In genomic region chr1:145871994-145872411, GRCh38 we compare ENCODE assay signal across 9 cellular contexts. TPM values are rescaled to one million over a fixed set of nuclear protein-coding genes. Genes with fewer than 3 reads are reported as not detected.
DNase-seq lines count a peak whose midpoint lies in the region; ATAC-seq, FAIRE-seq and TF ChIP-seq lines count a peak whose summit lies in the region.
"Had no signal": no experiment of that assay in that cellular context is flagged by ENCODE, and none has a peak within 500 bp of the region (broad histone marks: within the 10 kb centered on the region; RNA-seq: fewer than 3 reads in every experiment).

No MANE protein-coding gene starts in this region.

- TF ChIP-seq CTCF in IMR-90 (conservative IDR thresholded peaks at IDR 0.05; ENCODE audit: low read depth, low read length) (no peak), fibroblast of villous mesenchyme (IDR thresholded peaks at IDR 0.05; ENCODE audit: insufficient read depth, low read depth, low read length) (no peak), testis (IDR thresholded peaks at IDR 0.05) (no peak)

- H4K5ac ChIP-seq in IMR-90 (ENCODE audit: low read depth, low read length): peak overlapping the region; percentile 65

- peak overlapping the region; percentile 80 for H2BK120ac ChIP-seq in IMR-90 (ENCODE audit: low read depth, low read length)

- H2AK9ac ChIP-seq in IMR-90 (replicated peaks; ENCODE audit: low read depth, low read length, poor library complexity): peak overlapping the region; percentile 79

- peak overlapping the region; percentile 76 for H3K4me3 Mint-ChIP-seq in activated T-cell treated with anti-CD3 and anti-CD28 coated beads, Interleukin-2, amount 50 U/mL, for 4 hours
- H3K4me3 Mint-ChIP-seq in natural killer cell treated with Interleukin-12 subunit alpha and Interleukin-12 subunit beta and Interleukin-15 and Interleukin-18, amount 100 ng/mL, for 72 hours: peak overlapping the region; percentile 78

- H4K20me1 ChIP-seq in IMR-90 (ENCODE audit: insufficient read depth, low read length): no peaks in the 10 kb centered on the region

- H3K18ac ChIP-seq in IMR-90 (ENCODE audit: low read depth, low read length): peak overlapping the region; percentile 10; the same call in 1 of the 2 replicates

- H2AK5ac ChIP-seq in IMR-90 (ENCODE audit: low read depth, low read length): no peak overlapping the region

- POLR2A ChIA-PET in IMR-90 (lab: Charles Lee; ENCODE audit: unreplicated experiment): interaction anchor here (0.6 to 1.5 kb wide), 2 partner anchors 13 to 86 kb away, joined by 3 to 8 read pairs; partner anchors contain the start of genes LIX1L and PIAS3

- H3K4me1 Mint-ChIP-seq in activated T-cell treated with anti-CD3 and anti-CD28 coated beads, Interleukin-2, amount 50 U/mL, for 4 hours (ENCODE audit: low read depth): peaks cover 17% of the 10 kb centered on the region
- peaks cover 18 to 25% of the 10 kb centered on the region in 2 donors for H3K4me1 Mint-ChIP-seq in natural killer cell treated with Interleukin-12 subunit alpha and Interleukin-12 subunit beta and Interleukin-15 and Interleukin-18, amount 100 ng/mL, for 72 hours (ENCODE audit: low read depth in 2 of 2)

- no peaks in the 10 kb centered on the region for H3K9me3 Mint-ChIP-seq in activated T-cell treated with anti-CD3 and anti-CD28 coated beads, Interleukin-2, amount 50 U/mL, for 4 hours
- no peaks in the 10 kb centered on the region for H3K9me3 Mint-ChIP-seq in natural killer cell treated with Interleukin-12 subunit alpha and Interleukin-12 subunit beta and Interleukin-15 and Interleukin-18, amount 100 ng/mL, for 72 hours

- peak overlapping the region; percentile 71 to 79 for H3K27ac Mint-ChIP-seq in natural killer cell treated with Interleukin-12 subunit alpha and Interleukin-12 subunit beta and Interleukin-15 and Interleukin-18, amount 100 ng/mL, for 72 hours

- peak overlapping the region; percentile 33 for H3K27ac ChIP-seq in IMR-90 (ENCODE audit: insufficient read depth, low read length)
- peak overlapping the region; percentile 60 to 79 for H3K27ac ChIP-seq in testis
- H3K27ac ChIP-seq: SJCRH30 had no signal

- in situ Hi-C loops in IMR-90 (cut with MboI; ENCODE audit: low sequenced_read_pairs): loop anchor here (5.0 kb wide), 1 partner anchor 50 kb away; no protein-coding TSS in a partner anchor

- intact Hi-C loops in IMR-90 (cut with micrococcal nuclease): no loop called here
- intact Hi-C loops in testis (cut with DNase I; ENCODE audit: low total_unique reads): no loop called here

- H3K9me1 ChIP-seq in IMR-90 (ENCODE audit: insufficient read depth, low read length): no peaks in the 10 kb centered on the region

- BruUV-seq in IMR-90 (replicated peaks; lab: Mats Ljungman, UMichigan): no TSS peak

- H3K79me1 ChIP-seq in IMR-90 (ENCODE audit: low read depth in 1 of 2, low read length in 2 of 2): 0 out of 4 replicates have a peak, but pooled peaks cover 0 to 4% of the 10 kb centered on the region in 2 experiments

- peak overlapping the region; percentile 93 for H2AFZ ChIP-seq in IMR-90 (replicated peaks; ENCODE audit: low read length, poor library complexity)

- H3K9me3 ChIP-seq in IMR-90 (ENCODE audit: control insufficient read depth, insufficient read depth, low read length) (no peaks in the 10 kb centered on the region), testis (no peaks in the 10 kb centered on the region)
- H3K9me3 ChIP-seq: SJCRH30 had no signal

- H3K36me3 ChIP-seq in IMR-90 (ENCODE audit: control insufficient read depth, insufficient read depth, low read length): no peaks in the 10 kb centered on the region
- H3K36me3 ChIP-seq in testis (ENCODE audit: low read depth, missing control alignments): no peaks in the 10 kb centered on the region
- H3K36me3 ChIP-seq: SJCRH30 had no signal

- no peaks in the 10 kb centered on the region for H3K36me3 Mint-ChIP-seq in activated T-cell treated with anti-CD3 and anti-CD28 coated beads, Interleukin-2, amount 50 U/mL, for 4 hours (ENCODE audit: insufficient read depth)
- H3K36me3 Mint-ChIP-seq in natural killer cell treated with Interleukin-12 subunit alpha and Interleukin-12 subunit beta and Interleukin-15 and Interleukin-18, amount 100 ng/mL, for 72 hours: no peaks in the 10 kb centered on the region

- FAIRE-seq in H54 (lab: Jason Lieb, UNC): no peak

- H3K56ac ChIP-seq in IMR-90 (ENCODE audit: extremely low read depth, insufficient read depth, low read length): peak overlapping the region; percentile 66

- peak overlapping the region; percentile 48; the same call in 1 of the 3 replicates for H2BK15ac ChIP-seq in IMR-90 (ENCODE audit: low read depth, low read length)

- peak overlapping the region; percentile 72 to 94 for H4K8ac ChIP-seq in IMR-90 (ENCODE audit: low read depth in 2 of 2, low read length in 2 of 2)

- dilution Hi-C loops in IMR-90 (cut with HindIII; ENCODE audit: low sequenced_read_pairs, unreplicated experiment): no loop called here

- H3K4ac ChIP-seq in IMR-90 (ENCODE audit: low read depth, low read length): peak overlapping the region; percentile 83

- WGBS in IMR-90 (ENCODE audit: extremely low coverage in 2 of 2, insufficient read length in 1 of 2), 2 experiments: 2% methylated on average over 16 of the region's 28 CpGs; no CpG with 5 or more reads in 1 of the 2 experiments
- 2 to 3% methylated on average over 22 to 28 of the region's 28 CpGs for WGBS in testis, 2 donors

- H2BK20ac ChIP-seq in IMR-90 (ENCODE audit: low read depth, low read length): peak overlapping the region; percentile 61; the same call in 1 of the 2 replicates

- TF ChIP-seq POLR2A in IMR-90 (IDR thresholded peaks at IDR 0.05; ENCODE audit: low read depth, low read length) (no peak), testis (IDR thresholded peaks at IDR 0.05) (no peak), H54 (IDR thresholded peaks at IDR 0.05; ENCODE audit: low read depth, low read length) (no peak)

- H3K4me1 ChIP-seq in IMR-90 (ENCODE audit: control insufficient read depth, insufficient read depth, low read length) (peaks cover 8% of the 10 kb centered on the region), testis (peaks cover 18% of the 10 kb centered on the region)
- H3K4me1 ChIP-seq: SJCRH30 had no signal

- CTCF ChIA-PET in IMR-90 (lab: Yijun Ruan, JAX): interaction anchor here (0.6 to 2.2 kb wide), 4 partner anchors 13 to 27 kb away, joined by 3 to 9 read pairs (median 6); partner anchors contain the start of gene PIAS3

- H3K4me3 ChIP-seq in IMR-90 (ENCODE audit: insufficient read depth, low read depth, low read length) (peak overlapping the region; percentile 32), fibroblast of villous mesenchyme (ENCODE audit: low read depth, low read length) (peak overlapping the region; percentile 43), testis (peak overlapping the region; percentile 43)
- H3K4me3 ChIP-seq: SJCRH30 had no signal

- ATAC-seq in IMR-90 (ENCODE audit: low read depth) (peak; percentile 86), HG02884 (IDR thresholded peaks at IDR 0.05; ENCODE audit: unreplicated experiment) (no peak)
- peak; percentile 75 to 82 for ATAC-seq in activated T-cell treated with anti-CD3 and anti-CD28 coated beads, Interleukin-2, amount 50 U/mL, for 4 hours
- peak; percentile 77 to 78 for ATAC-seq in natural killer cell treated with Interleukin-12 subunit alpha and Interleukin-12 subunit beta and Interleukin-15 and Interleukin-18, amount 100 ng/mL, for 72 hours

- peak overlapping the region; percentile 77 for H4K91ac ChIP-seq in IMR-90 (ENCODE audit: insufficient read depth, low read depth, low read length)

- peak overlapping the region; percentile 79 for H3K14ac ChIP-seq in IMR-90 (replicated peaks; ENCODE audit: low read depth, low read length)

- H3K4me2 ChIP-seq in IMR-90 (ENCODE audit: low read depth, low read length): peak overlapping the region; percentile 86

- H3K27me3 Mint-ChIP-seq in activated T-cell treated with anti-CD3 and anti-CD28 coated beads, Interleukin-2, amount 50 U/mL, for 4 hours (ENCODE audit: low read depth): peaks cover 10% of the 10 kb centered on the region
- H3K27me3 Mint-ChIP-seq in natural killer cell treated with Interleukin-12 subunit alpha and Interleukin-12 subunit beta and Interleukin-15 and Interleukin-18, amount 100 ng/mL, for 72 hours: peaks cover 15 to 21% of the 10 kb centered on the region in 2 donors

- peak overlapping the region; percentile 63 for H3K9ac ChIP-seq in IMR-90 (ENCODE audit: low read depth, low read length)

- peak overlapping the region; percentile 95 for H3K23ac ChIP-seq in IMR-90 (ENCODE audit: low read depth, low read length)

- DNase-seq in IMR-90: peak; percentile 46
- DNase-seq in activated T-cell treated with anti-CD3 and anti-CD28 coated beads, Interleukin-2, amount 50 U/mL, for 4 hours: peak; percentile 27
- DNase-seq in fibroblast of villous mesenchyme (ENCODE audit: low read depth): peak; percentile 45
- no peak for DNase-seq in natural killer cell treated with Interleukin-12 subunit alpha and Interleukin-12 subunit beta and Interleukin-15 and Interleukin-18, amount 100 ng/mL, for 72 hours (ENCODE audit: low spot score)
- peak; percentile 34 for DNase-seq in testis
- no peak for DNase-seq in NCI-H1092 (lab: John Stamatoyannopoulos, UW)
- DNase-seq in H54 (ENCODE audit: insufficient read length, low spot score): no peak

- no peak for TF ChIP-seq RAD21 in IMR-90 (IDR thresholded peaks at IDR 0.05; ENCODE audit: low read length)

- peak overlapping the region; percentile 23 for H2BK5ac ChIP-seq in IMR-90 (ENCODE audit: low read depth, low read length, poor library complexity, severe bottlenecking)

- no peaks in the 10 kb centered on the region; the same call in 1 of the 2 replicates for H3K27me3 ChIP-seq in IMR-90 (ENCODE audit: control insufficient read depth, insufficient read depth, low read length)
- H3K27me3 ChIP-seq in testis: no peaks in the 10 kb centered on the region

RNA-seq across cellular contexts. Expression of gene PIAS3, which starts 13.1 kb away (rescaled TPM):
- total RNA-seq in IMR-90 (2012; rRNA removed) (10.8 and 11.1 TPM in 2 replicates), fibroblast of villous mesenchyme (15.5 and 18.4 TPM in 2 replicates), testis (10 to 100 TPM; 39.8 to 40.1 TPM)
- polyA plus RNA-seq in IMR-90 (2012; rRNA removed) (52.9 and 53.7 TPM in 2 replicates), testis (ENCODE audit: insufficient read depth, low read depth, low replicate concordance) (30.9 TPM)
- 29.7 and 45.1 TPM in 2 replicates for polyA plus RNA-seq in IMR-90 (2012; cell fraction: cytosol; rRNA removed)
- 173 and 179 TPM in 2 replicates for polyA plus RNA-seq in IMR-90 (2012; cell fraction: nucleus; rRNA removed; ENCODE audit: low replicate concordance)
- total RNA-seq in activated T-cell treated with anti-CD3 and anti-CD28 coated beads, Interleukin-2, amount 50 U/mL, for 4 hours: 10 to 100 TPM; 10.6 to 14.2 (median 12.0) TPM
- 10 to 100 TPM; 24.3 to 31.1 TPM for total RNA-seq in natural killer cell treated with Interleukin-12 subunit alpha and Interleukin-12 subunit beta and Interleukin-15 and Interleukin-18, amount 100 ng/mL, for 72 hours

RNA-seq across cellular contexts. Expression of gene ANKRD35, which starts 13.7 kb away (rescaled TPM):
- total RNA-seq in IMR-90 (2012; rRNA removed): 0.90 and 1.1 TPM in 2 replicates
- 2.4 TPM in 2 replicates for polyA plus RNA-seq in IMR-90 (2012; rRNA removed)
- 2.4 and 2.5 TPM in 2 replicates for polyA plus RNA-seq in IMR-90 (2012; cell fraction: cytosol; rRNA removed)
- 0.97 and 1.2 TPM in 2 replicates for polyA plus RNA-seq in IMR-90 (2012; cell fraction: nucleus; rRNA removed; ENCODE audit: low replicate concordance)
- under 1 TPM; 0.05 to 0.42 (median 0.10) TPM for total RNA-seq in activated T-cell treated with anti-CD3 and anti-CD28 coated beads, Interleukin-2, amount 50 U/mL, for 4 hours
- 1.3 TPM in 2 replicates for total RNA-seq in fibroblast of villous mesenchyme
- total RNA-seq in natural killer cell treated with Interleukin-12 subunit alpha and Interleukin-12 subunit beta and Interleukin-15 and Interleukin-18, amount 100 ng/mL, for 72 hours: under 1 TPM; 0.12 to 0.14 TPM
- 1 to 10 TPM; 1.3 to 1.7 TPM for total RNA-seq in testis
- polyA plus RNA-seq in testis (ENCODE audit: insufficient read depth, low read depth, low replicate concordance): 3.3 TPM
- total RNA-seq: SJCRH30 had no signal

RNA-seq across cellular contexts. Expression of gene NUDT17, which starts 26.6 kb away (rescaled TPM):
- total RNA-seq in IMR-90 (2012; rRNA removed): 2.3 and 2.8 TPM in 2 replicates
- polyA plus RNA-seq in IMR-90 (2012; rRNA removed): 1.6 and 2.8 TPM in 2 replicates
- 2.3 and 2.5 TPM in 2 replicates for polyA plus RNA-seq in IMR-90 (2012; cell fraction: cytosol; rRNA removed)
- 5.6 and 6.7 TPM in 2 replicates for polyA plus RNA-seq in IMR-90 (2012; cell fraction: nucleus; rRNA removed; ENCODE audit: low replicate concordance)
- total RNA-seq in activated T-cell treated with anti-CD3 and anti-CD28 coated beads, Interleukin-2, amount 50 U/mL, for 4 hours: 1 to 10 TPM; 2.1 to 3.1 (median 2.8) TPM
- 6.0 and 6.8 TPM in 2 replicates for total RNA-seq in fibroblast of villous mesenchyme
- total RNA-seq in natural killer cell treated with Interleukin-12 subunit alpha and Interleukin-12 subunit beta and Interleukin-15 and Interleukin-18, amount 100 ng/mL, for 72 hours: 1 to 10 TPM; 4.8 to 5.6 TPM
- total RNA-seq in testis: 10 to 100 TPM in 1 of 2 donors, 1 to 10 TPM in 1; 9.5 to 13.1 TPM
- polyA plus RNA-seq in testis (ENCODE audit: insufficient read depth, low read depth, low replicate concordance): 9.5 TPM

RNA-seq across cellular contexts. Expression of gene ITGA10, which starts 37.8 kb away (rescaled TPM):
- total RNA-seq in IMR-90 (2012; rRNA removed) (0.83 and 0.90 TPM in 2 replicates), fibroblast of villous mesenchyme (0.43 and 1.3 TPM in 2 replicates), testis (1 to 10 TPM; 4.3 to 6.3 TPM)
- polyA plus RNA-seq in IMR-90 (2012; rRNA removed) (1.3 TPM in 2 replicates), testis (ENCODE audit: insufficient read depth, low read depth, low replicate concordance) (3.4 TPM)
- polyA plus RNA-seq in IMR-90 (2012; cell fraction: cytosol; rRNA removed): 0.40 and 0.43 TPM in 2 replicates
- 5.5 and 8.1 TPM in 2 replicates for polyA plus RNA-seq in IMR-90 (2012; cell fraction: nucleus; rRNA removed; ENCODE audit: low replicate concordance)
- 1 to 10 TPM; 1.2 to 1.4 (median 1.2) TPM for total RNA-seq in activated T-cell treated with anti-CD3 and anti-CD28 coated beads, Interleukin-2, amount 50 U/mL, for 4 hours
- 1 to 10 TPM; 3.5 to 5.2 TPM for total RNA-seq in natural killer cell treated with Interleukin-12 subunit alpha and Interleukin-12 subunit beta and Interleukin-15 and Interleukin-18, amount 100 ng/mL, for 72 hours

RNA-seq across cellular contexts. Expression of gene PEX11B, which starts 46.5 kb away (rescaled TPM):
- 15.4 and 19.7 TPM in 2 replicates for total RNA-seq in IMR-90 (2012; rRNA removed)
- polyA plus RNA-seq in IMR-90 (2012; rRNA removed): 22.5 and 24.3 TPM in 2 replicates
- 16.2 and 17.8 TPM in 2 replicates for polyA plus RNA-seq in IMR-90 (2012; cell fraction: cytosol; rRNA removed)
- polyA plus RNA-seq in IMR-90 (2012; cell fraction: nucleus; rRNA removed; ENCODE audit: low replicate concordance): 11.0 and 16.5 TPM in 2 replicates
- 10 to 100 TPM; 26.3 to 28.6 (median 28.0) TPM for total RNA-seq in activated T-cell treated with anti-CD3 and anti-CD28 coated beads, Interleukin-2, amount 50 U/mL, for 4 hours
- 19.0 and 28.5 TPM in 2 replicates for total RNA-seq in fibroblast of villous mesenchyme
- 10 to 100 TPM; 33.6 to 34.2 TPM for total RNA-seq in natural killer cell treated with Interleukin-12 subunit alpha and Interleukin-12 subunit beta and Interleukin-15 and Interleukin-18, amount 100 ng/mL, for 72 hours
- total RNA-seq in testis: 10 to 100 TPM; 42.1 to 42.7 TPM
- polyA plus RNA-seq in testis (ENCODE audit: insufficient read depth, low read depth, low replicate concordance): 54.8 TPM

Comparison
In these comparisons a context has a peak if more than half of its experiments do, and no peak if none do; other contexts are left out.
1. DNase-seq: peak in IMR-90 (single experiment), activated T-cell treated with anti-CD3 and anti-CD28 coated beads, Interleukin-2, amount 50 U/mL, for 4 hours (single experiment), fibroblast of villous mesenchyme (single experiment) and testis (single experiment); none in natural killer cell treated with Interleukin-12 subunit alpha and Interleukin-12 subunit beta and Interleukin-15 and Interleukin-18, amount 100 ng/mL, for 72 hours (single experiment), NCI-H1092 (single experiment) and H54 (single experiment).
2. Peak in every context shown above with its lines, with median percentiles within 50 percentile points of each other: H3K4me3 ChIP-seq.